In the genomic region with DNA sequence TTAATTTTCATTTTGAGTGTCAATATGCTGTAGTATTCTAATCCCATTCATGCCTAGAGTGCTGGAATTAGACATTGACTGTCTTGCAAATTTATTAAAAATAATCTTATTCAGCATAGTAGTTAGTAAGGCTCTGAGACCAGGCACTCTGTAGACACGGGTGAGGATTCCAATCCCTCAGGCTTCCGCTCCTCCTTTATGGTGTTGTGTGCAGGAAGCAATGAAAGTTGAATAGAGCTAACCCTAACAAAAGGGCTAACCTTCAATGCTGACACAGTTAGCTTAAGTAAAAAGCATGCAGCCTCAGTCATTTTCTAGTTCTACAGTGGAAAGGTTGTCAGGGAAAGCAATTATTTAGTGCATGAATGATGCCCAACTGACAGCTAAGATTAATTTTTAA, we compare ENCODE assay signal across 9 cellular contexts.
DNase-seq lines count a peak whose midpoint lies in the region; ATAC-seq, FAIRE-seq and TF ChIP-seq lines count a peak whose summit lies in the region.
"Had no signal": no experiment of that assay in that cellular context is flagged by ENCODE, and none has a peak within 500 bp of the region (broad histone marks: within the 10 kb centered on the region; RNA-seq: fewer than 3 reads in every experiment).

No MANE protein-coding gene starts in this region.

- intact Hi-C loops in left ventricle myocardium inferior (cut with micrococcal nuclease) (no loop called here), left cardiac atrium (cut with DNase I) (loop anchor here in 1 of 2 donors (5.0 kb wide), 1 partner anchor 62 kb away; no protein-coding TSS in a partner anchor), left colon (cut with DNase I, micrococcal nuclease) (loop anchor here in 1 of 2 donors (5.0 kb wide), 1 partner anchor 62 kb away; no protein-coding TSS in a partner anchor)

- H3K4me3 ChIP-seq in left ventricle myocardium inferior (peak overlapping the region; percentile 74), astrocyte (ENCODE audit: insufficient read depth, low read depth, low read length) (no peak overlapping the region), muscle layer of duodenum (ENCODE audit: low read depth in 1 of 2, low read length in 2 of 2) (peak overlapping the region; percentile 85 to 96)

- no peak for FAIRE-seq in astrocyte (lab: Jason Lieb, UNC)
- FAIRE-seq: keratinocyte had no signal

- H3K9me3 ChIP-seq in left ventricle myocardium inferior (replicated peaks) (no peaks in the 10 kb centered on the region), astrocyte (ENCODE audit: insufficient read depth, low read depth, low read length) (no peaks in the 10 kb centered on the region), muscle layer of duodenum (ENCODE audit: control insufficient read depth in 1 of 2, low read length in 2 of 2) (no peaks in the 10 kb centered on the region)

- H3K4me3 Mint-ChIP-seq in astrocyte (ENCODE audit: unreplicated experiment): peak overlapping the region; percentile 90

- H4K20me1 ChIP-seq in astrocyte (ENCODE audit: insufficient read depth, low read length): no peaks in the 10 kb centered on the region

- no peaks in the 10 kb centered on the region for H3K36me3 Mint-ChIP-seq in astrocyte (ENCODE audit: low read depth, unreplicated experiment)

- TF ChIP-seq CTCF in left ventricle myocardium inferior (IDR thresholded peaks at IDR 0.05; ENCODE audit: borderline replicate concordance) (no peak), astrocyte (IDR thresholded peaks at IDR 0.05; ENCODE audit: insufficient read depth, low read depth, low read length) (no peak)

- H3K27ac Mint-ChIP-seq in astrocyte (ENCODE audit: unreplicated experiment): no peak overlapping the region

- no peak overlapping the region for H3K9ac ChIP-seq in astrocyte (ENCODE audit: low read length)

- H3K4me2 ChIP-seq in astrocyte (ENCODE audit: low read length): no peak overlapping the region

- H3K27me3 Mint-ChIP-seq in astrocyte (ENCODE audit: low read depth, unreplicated experiment): no peaks in the 10 kb centered on the region

- peaks cover 47% of the 10 kb centered on the region for H3K4me1 Mint-ChIP-seq in astrocyte (ENCODE audit: low read depth, unreplicated experiment)

- H3K36me3 ChIP-seq in left ventricle myocardium inferior (no peaks in the 10 kb centered on the region), astrocyte (ENCODE audit: insufficient read depth, low read length) (no peaks in the 10 kb centered on the region), muscle layer of duodenum (ENCODE audit: control insufficient read depth in 1 of 2, insufficient read depth in 2 of 2, low read length in 2 of 2) (no peaks in the 10 kb centered on the region)

- H3K27me3 ChIP-seq in left ventricle myocardium inferior (ENCODE audit: low read depth): no peaks in the 10 kb centered on the region
- no peaks in the 10 kb centered on the region for H3K27me3 ChIP-seq in astrocyte (ENCODE audit: insufficient read depth, low read length)
- no peaks in the 10 kb centered on the region for H3K27me3 ChIP-seq in muscle layer of duodenum (ENCODE audit: low read depth, low read length)

- H2AFZ ChIP-seq in astrocyte (ENCODE audit: low read depth, low read length): no peak overlapping the region

- H3K27ac ChIP-seq in left ventricle myocardium inferior (replicated peaks) (peak overlapping the region; percentile 90), astrocyte (ENCODE audit: low read depth, low read length) (no peak overlapping the region), muscle layer of duodenum (ENCODE audit: low read length) (peak overlapping the region; percentile 97)

- H3K4me1 ChIP-seq in left ventricle myocardium inferior (peaks cover 84% of the 10 kb centered on the region), astrocyte (ENCODE audit: insufficient read depth, low read length) (peaks cover 24% of the 10 kb centered on the region), muscle layer of duodenum (ENCODE audit: control insufficient read depth in 1 of 2, insufficient read depth in 2 of 2, low read length in 2 of 2) (peaks cover 4 to 29% of the 10 kb centered on the region in 2 donors)

- ATAC-seq in left cardiac atrium (no peak), HG02588 (IDR thresholded peaks at IDR 0.05; ENCODE audit: unreplicated experiment) (no peak), GM18520 (IDR thresholded peaks at IDR 0.05; ENCODE audit: unreplicated experiment) (no peak), left colon (no peak)

- H3K9me3 Mint-ChIP-seq in astrocyte (ENCODE audit: unreplicated experiment): no peaks in the 10 kb centered on the region

- no peaks in the 10 kb centered on the region for H3K79me2 ChIP-seq in astrocyte (ENCODE audit: insufficient read depth, low read length)

- no peak for DNase-seq in left ventricle myocardium inferior
- no peak for DNase-seq in left cardiac atrium
- DNase-seq in astrocyte (ENCODE audit: low read depth): no peak
- no peak for DNase-seq in left colon
- no peak for DNase-seq in NCI-H446 (lab: John Stamatoyannopoulos, UW)
